ENCODE assay signal across 18 cellular contexts in genomic region chr1:11898831-11899467, GRCh38. TPM values are rescaled to one million over a fixed set of nuclear protein-coding genes. Genes with fewer than 3 reads are reported as not detected.
DNase-seq lines count a peak whose midpoint lies in the region; ATAC-seq and TF ChIP-seq lines count a peak whose summit lies in the region.
"Had no signal": no experiment of that assay in that cellular context is flagged by ENCODE, and none has a peak within 500 bp of the region (broad histone marks: within the 10 kb centered on the region; RNA-seq: fewer than 3 reads in every experiment).

No MANE protein-coding gene starts in this region.

- CTCF ChIA-PET in HEK293 (lab: Yijun Ruan, JAX), result interaction anchor here (0.7 to 2.4 kb wide), 5 partner anchors 9 to 61 kb away, joined by 3 to 14 read pairs (median 6); no protein-coding TSS in a partner anchor

- DNase-seq in EH (ENCODE audit: low read depth) (peak; percentile 17), suprapubic skin (ENCODE audit: low spot score in 2 of 2) (no peak), T-helper 17 cell (no peak)
- DNase-seq in activated naive CD8-positive, alpha-beta T cell treated with anti-CD3 and anti-CD28 coated beads, Interleukin-2, amount 50 U/mL, for 24 hours, result peak; percentile 22
- no peak for DNase-seq in central memory CD4-positive, alpha-beta T cell
- DNase-seq: body of pancreas; CD4-positive, alpha-beta memory T cell; effector memory CD4-positive, alpha-beta T cell; foreskin melanocyte; NCI-H1930; SHP77 treated with DMSO at 0.1 percent for 48 hours; sigmoid colon had no signal

- peaks cover 53% of the 10 kb centered on the region for H3K27me3 Mint-ChIP-seq in activated naive CD8-positive, alpha-beta T cell treated with anti-CD3 and anti-CD28 coated beads, Interleukin-2, amount 50 U/mL, for 24 hours
- peaks cover 51% of the 10 kb centered on the region for H3K27me3 Mint-ChIP-seq in T-helper 17 cell

- H3K9me3 ChIP-seq in HEK293 (ENCODE audit: control insufficient read depth, insufficient read depth, low read depth, low read length) (no peaks in the 10 kb centered on the region), liver (ENCODE audit: control insufficient read depth in 4 of 4, low read length in 3 of 4) (no peaks in the 10 kb centered on the region), suprapubic skin (no peaks in the 10 kb centered on the region), T-helper 17 cell (ENCODE audit: control insufficient read depth, low read length, poor library complexity, severe bottlenecking) (no peaks in the 10 kb centered on the region)
- H3K9me3 ChIP-seq: body of pancreas, sigmoid colon had no signal

- no peak for TF ChIP-seq RAD21 in liver (IDR thresholded peaks at IDR 0.05)

- POLR2A ChIA-PET in HEK293 (lab: Yijun Ruan, JAX), result interaction anchor here (0.5 to 1.2 kb wide), 2 partner anchors 9 to 23 kb away, joined by 3 to 4 read pairs; no protein-coding TSS in a partner anchor

- H3K36me3 ChIP-seq in HEK293 (ENCODE audit: control insufficient read depth in 2 of 2, insufficient read depth in 1 of 2, low read length in 2 of 2) (no peaks in the 10 kb centered on the region), liver (ENCODE audit: control insufficient read depth in 4 of 4, insufficient read depth in 3 of 4, low read depth in 1 of 4, low read length in 3 of 4) (no peaks in the 10 kb centered on the region), suprapubic skin (no peaks in the 10 kb centered on the region)
- H3K36me3 ChIP-seq: sigmoid colon had no signal

- no peak overlapping the region for H3K4me3 ChIP-seq in HEK293 (ENCODE audit: low read depth, low read length)
- no peak overlapping the region for H3K4me3 ChIP-seq in liver (ENCODE audit: low read depth in 1 of 3, low read length in 3 of 3)
- H3K4me3 ChIP-seq in suprapubic skin, result no peak overlapping the region
- H3K4me3 ChIP-seq: body of pancreas, sigmoid colon had no signal

- H3K27ac Mint-ChIP-seq in activated naive CD8-positive, alpha-beta T cell treated with anti-CD3 and anti-CD28 coated beads, Interleukin-2, amount 50 U/mL, for 24 hours, result no peak overlapping the region
- H3K27ac Mint-ChIP-seq in T-helper 17 cell, result no peak overlapping the region
- H3K27ac Mint-ChIP-seq: CD4-positive, alpha-beta memory T cell had no signal

- no peak overlapping the region for H3K9ac ChIP-seq in liver (ENCODE audit: low read depth in 1 of 2, low read length in 2 of 2)

- TF ChIP-seq EP300 in suprapubic skin (IDR thresholded peaks at IDR 0.05), result no peak

- H3K27me3 ChIP-seq in liver (ENCODE audit: control insufficient read depth in 4 of 4, insufficient read depth in 4 of 4, low read length in 3 of 4), result peaks cover 0 to 2% (median 0%) of the 10 kb centered on the region in 4 donors
- H3K27me3 ChIP-seq in suprapubic skin, result peaks cover 46% of the 10 kb centered on the region

- ATAC-seq in activated naive CD8-positive, alpha-beta T cell treated with anti-CD3 and anti-CD28 coated beads, Interleukin-2, amount 50 U/mL, for 24 hours, result no peak
- ATAC-seq in T-helper 17 cell (no peak), HG02763 (IDR thresholded peaks at IDR 0.05; ENCODE audit: unreplicated experiment) (no peak)
- ATAC-seq: body of pancreas; naive thymus-derived CD8-positive, alpha-beta T cell had no signal

- peaks cover under 1% of the 10 kb centered on the region for H3K4me1 Mint-ChIP-seq in activated naive CD8-positive, alpha-beta T cell treated with anti-CD3 and anti-CD28 coated beads, Interleukin-2, amount 50 U/mL, for 24 hours
- H3K4me1 Mint-ChIP-seq in T-helper 17 cell, result peaks cover 2% of the 10 kb centered on the region
- H3K4me1 Mint-ChIP-seq: CD4-positive, alpha-beta memory T cell had no signal

- H3K4me1 ChIP-seq in HEK293 (ENCODE audit: control insufficient read depth, insufficient read depth, low read length) (no peaks in the 10 kb centered on the region), liver (ENCODE audit: control insufficient read depth in 4 of 4, insufficient read depth in 4 of 4, low read length in 3 of 4) (peaks cover 0 to 4% (median 0%) of the 10 kb centered on the region in 4 donors), suprapubic skin (peaks cover 3% of the 10 kb centered on the region)
- H3K4me1 ChIP-seq: body of pancreas, sigmoid colon had no signal

- 20% methylated on average over 26 of the region's 26 CpGs for WGBS in liver
- 16% methylated on average over 11 of the region's 26 CpGs for WGBS in suprapubic skin

- H3K27ac ChIP-seq in HEK293 (ENCODE audit: extremely low read depth, low read depth, low read length) (no peak overlapping the region), liver (ENCODE audit: low read depth in 1 of 2, low read length in 2 of 2) (no peak overlapping the region), suprapubic skin (no peak overlapping the region)
- H3K27ac ChIP-seq: body of pancreas, sigmoid colon had no signal

- H3K4me3 Mint-ChIP-seq in activated naive CD8-positive, alpha-beta T cell treated with anti-CD3 and anti-CD28 coated beads, Interleukin-2, amount 50 U/mL, for 24 hours, result no peak overlapping the region
- no peak overlapping the region for H3K4me3 Mint-ChIP-seq in T-helper 17 cell
- H3K4me3 Mint-ChIP-seq: CD4-positive, alpha-beta memory T cell; naive thymus-derived CD8-positive, alpha-beta T cell had no signal

- no peak for TF ChIP-seq POLR2A in suprapubic skin (IDR thresholded peaks at IDR 0.05)

- no peaks in the 10 kb centered on the region for H3K9me3 Mint-ChIP-seq in activated naive CD8-positive, alpha-beta T cell treated with anti-CD3 and anti-CD28 coated beads, Interleukin-2, amount 50 U/mL, for 24 hours
- H3K9me3 Mint-ChIP-seq: naive thymus-derived CD8-positive, alpha-beta T cell had no signal

- H3K36me3 Mint-ChIP-seq in activated naive CD8-positive, alpha-beta T cell treated with anti-CD3 and anti-CD28 coated beads, Interleukin-2, amount 50 U/mL, for 24 hours (ENCODE audit: low read depth), result no peaks in the 10 kb centered on the region
- H3K36me3 Mint-ChIP-seq in T-helper 17 cell (ENCODE audit: low read depth), result peaks cover 3% of the 10 kb centered on the region
- H3K36me3 Mint-ChIP-seq: CD4-positive, alpha-beta memory T cell; naive thymus-derived CD8-positive, alpha-beta T cell had no signal

- no peak for TF ChIP-seq CTCF in HEK293 (tag by site-specific recombination; IDR thresholded peaks at IDR 0.05)
- no peak for TF ChIP-seq CTCF in liver (IDR thresholded peaks at IDR 0.05; ENCODE audit: low read depth, low read length, missing input control)
- TF ChIP-seq CTCF in suprapubic skin (IDR thresholded peaks at IDR 0.05), result no peak

TF ChIP-seq in liver, 16 proteins besides CTCF, POLR2A, EP300 and RAD21:
- TF ChIP-seq REST (IDR thresholded peaks at IDR 0.05) (peak; percentile 96), YY1 (IDR thresholded peaks at IDR 0.05) (no peak)
TF ChIP-seq in liver: peak in this region for 1.

RNA-seq across cellular contexts. Expression of gene KIAA2013, which starts 27.3 kb away (rescaled TPM):
- 10 to 100 TPM; 26.3 to 77.5 TPM for total RNA-seq in liver
- polyA plus RNA-seq in liver, result 10 to 100 TPM; 16.8 to 39.6 TPM
- 10 to 100 TPM; 59.5 to 98.4 (median 78.8) TPM for total RNA-seq in suprapubic skin
- 10 to 100 TPM; 17.5 to 20.6 TPM for total RNA-seq in T-helper 17 cell

RNA-seq across cellular contexts. Expression of gene PLOD1, which starts 35.6 kb away (rescaled TPM):
- total RNA-seq in liver, result 10 to 100 TPM; 54.9 to 82.9 TPM
- 10 to 100 TPM; 48.0 to 73.0 TPM for polyA plus RNA-seq in liver
- 10 to 100 TPM; 26.7 to 47.6 (median 37.7) TPM for total RNA-seq in suprapubic skin
- total RNA-seq in T-helper 17 cell, result 1 to 10 TPM; 2.8 to 3.0 TPM

RNA-seq across cellular contexts. Expression of gene NPPB, which starts 40.2 kb away (rescaled TPM):
- total RNA-seq in liver (not detected), suprapubic skin (not detected), T-helper 17 cell (not detected)
- polyA plus RNA-seq in liver, result not detected
- total RNA-seq: body of pancreas; CD4-positive, alpha-beta memory T cell; G401; naive thymus-derived CD8-positive, alpha-beta T cell; sigmoid colon had no signal
- polyA plus RNA-seq: CD4-positive, alpha-beta memory T cell; naive thymus-derived CD8-positive, alpha-beta T cell had no signal

RNA-seq across cellular contexts. Expression of gene NPPA, which starts 51.4 kb away (rescaled TPM):
- not detected for total RNA-seq in liver
- under 1 TPM in 1 of 2 donors, not detected in 1; 0.12 TPM for polyA plus RNA-seq in liver
- not detected for total RNA-seq in suprapubic skin
- total RNA-seq in T-helper 17 cell, result not detected
- total RNA-seq: CD4-positive, alpha-beta memory T cell; G401; kidney epithelial cell; naive thymus-derived CD8-positive, alpha-beta T cell; sigmoid colon had no signal
- polyA plus RNA-seq: CD4-positive, alpha-beta memory T cell; naive thymus-derived CD8-positive, alpha-beta T cell had no signal

Comparison
In these comparisons a context has a peak if more than half of its experiments do, and no peak if none do; other contexts are left out.
1. DNase-seq: peak in EH (single experiment) and activated naive CD8-positive, alpha-beta T cell treated with anti-CD3 and anti-CD28 coated beads, Interleukin-2, amount 50 U/mL, for 24 hours (single experiment); none in suprapubic skin (0 of 2), central memory CD4-positive, alpha-beta T cell (single experiment) and T-helper 17 cell (0 of 3).
2. RNA of gene PLOD1, which starts 35.6 kb away (total RNA-seq): 54.9 to 82.9 TPM in liver and 26.7 to 47.6 TPM in suprapubic skin; 2.8 to 3.0 TPM in T-helper 17 cell; every median in the first group is over 4 times any median in the second.